In genomic region chr11:82867495-82868082, GRCh38 we compare ENCODE assay signal across 8 cellular contexts. TPM values are rescaled to one million over a fixed set of nuclear protein-coding genes. Genes with fewer than 3 reads are reported as not detected.
A peak's percentile ranks its signal among the peaks of the same experiment; 100 is the strongest.
DNase-seq lines count a peak whose midpoint lies in the region; ATAC-seq and TF ChIP-seq lines count a peak whose summit lies in the region.

No MANE protein-coding gene starts in this region.

- H3K9me3 ChIP-seq in gastrocnemius medialis = no peaks in the 10 kb centered on the region

- H3K9me3 Mint-ChIP-seq in T-helper 2 cell treated with Interferon-gamma antibody and Interleukin-4, amounts not matched to agents 5 μg/mL and 100 μg/mL, for 36 hours = no peaks in the 10 kb centered on the region

- peak in 11 of 14 donors; percentile 8 to 67 (median 28) for DNase-seq in C1 segment of cervical spinal cord (lab: John Stamatoyannopoulos, UW)
- DNase-seq in NCI-H2029 (lab: John Stamatoyannopoulos, UW) = peak; percentile 70
- DNase-seq in T-helper 2 cell treated with Interferon-gamma antibody and Interleukin-4, amounts not matched to agents 5 μg/mL and 100 μg/mL, for 36 hours (ENCODE audit: low spot score) = peak; percentile 55
- peak; percentile 17 for DNase-seq in hepatic stellate cell (ENCODE audit: low spot score)
- peak; percentile 45 to 58 for DNase-seq in gastrocnemius medialis
- no peak for DNase-seq in GOT3 (lab: John Stamatoyannopoulos, UW)

- peaks cover 10% of the 10 kb centered on the region for H3K4me1 Mint-ChIP-seq in T-helper 2 cell treated with Interferon-gamma antibody and Interleukin-4, amounts not matched to agents 5 μg/mL and 100 μg/mL, for 36 hours (ENCODE audit: low read depth)

- no peak for TF ChIP-seq POLR2A in gastrocnemius medialis (IDR thresholded peaks at IDR 0.05)

- H3K36me3 ChIP-seq in gastrocnemius medialis = no peaks in the 10 kb centered on the region

- peaks cover 5 to 26% of the 10 kb centered on the region in 2 donors for H3K4me1 ChIP-seq in gastrocnemius medialis

- intact Hi-C loops in gastrocnemius medialis (cut with DNase I; ENCODE audit: low total_unique reads) = loop anchor here (1.0 to 10.0 kb wide), 5 partner anchors 33 to 950 kb away; partner anchors contain the start of gene PRCP

- ATAC-seq in GM21619 (IDR thresholded peaks at IDR 0.05; ENCODE audit: unreplicated experiment) (peak; percentile 75), gastrocnemius medialis (peak in 1 of 2 donors; percentile 53)

- no peaks in the 10 kb centered on the region for H3K36me3 Mint-ChIP-seq in T-helper 2 cell treated with Interferon-gamma antibody and Interleukin-4, amounts not matched to agents 5 μg/mL and 100 μg/mL, for 36 hours (ENCODE audit: low read depth)

- H3K4me3 ChIP-seq in gastrocnemius medialis = peak overlapping the region in 3 of 4 donors; percentile 3 to 35 (median 21)

- in situ Hi-C loops in gastrocnemius medialis (cut with MboI; ENCODE audit: low sequenced_read_pairs in 4 of 4) = loop anchor here in 3 of 4 donors (10.0 to 25.0 kb wide), 3 partner anchors 153 to 957 kb away; no protein-coding TSS in a partner anchor

- H3K27ac ChIP-seq in angular gyrus (ENCODE audit: low read depth, low read length) = peak overlapping the region; percentile 33
- H3K27ac ChIP-seq in gastrocnemius medialis = no peak overlapping the region

- no peaks in the 10 kb centered on the region for H3K27me3 ChIP-seq in gastrocnemius medialis

- peak; percentile 47 to 79 (median 69) for TF ChIP-seq CTCF in gastrocnemius medialis (IDR thresholded peaks at IDR 0.05 in 4 of 5, conservative IDR thresholded peaks at IDR 0.05 in 1 of 5)

- no peak overlapping the region for H3K4me3 Mint-ChIP-seq in T-helper 2 cell treated with Interferon-gamma antibody and Interleukin-4, amounts not matched to agents 5 μg/mL and 100 μg/mL, for 36 hours

- no peak overlapping the region for H3K27ac Mint-ChIP-seq in T-helper 2 cell treated with Interferon-gamma antibody and Interleukin-4, amounts not matched to agents 5 μg/mL and 100 μg/mL, for 36 hours

- H3K27me3 Mint-ChIP-seq in T-helper 2 cell treated with Interferon-gamma antibody and Interleukin-4, amounts not matched to agents 5 μg/mL and 100 μg/mL, for 36 hours (ENCODE audit: low read depth) = peaks cover 2% of the 10 kb centered on the region

RNA-seq across cellular contexts. Expression of gene PRCP, which starts 32.6 kb away (rescaled TPM):
- 10 to 100 TPM in 2 of 4 donors, 1 to 10 TPM in 2; 7.1 to 17.8 (median 9.5) TPM for total RNA-seq in gastrocnemius medialis

RNA-seq across cellular contexts. Expression of gene DDIAS, which starts 33.9 kb away (rescaled TPM):
- 1 to 10 TPM in 3 of 4 donors, under 1 TPM in 1; 0.67 to 2.1 (median 1.1) TPM for total RNA-seq in gastrocnemius medialis
